In the genomic region with DNA sequence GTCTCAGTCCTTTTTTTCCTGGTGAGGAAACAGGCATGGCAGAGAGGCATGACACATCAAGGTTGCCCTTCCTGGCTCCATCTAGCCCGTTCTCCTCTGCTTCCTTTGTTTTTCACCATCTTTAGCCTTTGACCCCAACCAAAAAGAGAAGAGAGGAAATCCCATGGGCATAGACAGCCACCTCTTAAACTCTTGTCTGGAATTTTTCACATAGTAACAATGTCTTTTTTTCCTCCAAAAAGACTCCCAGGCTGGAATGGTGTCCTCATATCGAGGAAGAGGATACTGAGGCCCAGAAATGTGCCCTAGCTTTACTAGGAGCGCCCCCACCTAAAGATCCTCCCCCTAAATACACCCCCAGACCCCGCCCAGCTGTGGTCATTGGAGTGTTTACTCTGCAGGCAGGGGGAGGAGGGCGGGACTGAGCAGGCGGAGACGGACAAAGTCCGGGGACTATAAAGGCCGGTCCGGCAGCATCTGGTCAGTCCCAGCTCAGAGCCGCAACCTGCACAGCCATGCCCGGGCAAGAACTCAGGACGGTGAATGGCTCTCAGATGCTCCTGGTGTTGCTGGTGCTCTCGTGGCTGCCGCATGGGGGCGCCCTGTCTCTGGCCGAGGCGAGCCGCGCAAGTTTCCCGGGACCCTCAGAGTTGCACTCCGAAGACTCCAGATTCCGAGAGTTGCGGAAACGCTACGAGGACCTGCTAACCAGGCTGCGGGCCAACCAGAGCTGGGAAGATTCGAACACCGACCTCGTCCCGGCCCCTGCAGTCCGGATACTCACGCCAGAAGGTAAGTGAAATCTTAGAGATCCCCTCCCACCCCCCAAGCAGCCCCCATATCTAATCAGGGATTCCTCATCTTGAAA, we compare ENCODE assay signal across 1 cellular context.
A peak's percentile ranks its signal among the peaks of the same experiment; 100 is the strongest.
TF ChIP-seq lines count a peak whose summit lies in the region.

A gene with protein sequence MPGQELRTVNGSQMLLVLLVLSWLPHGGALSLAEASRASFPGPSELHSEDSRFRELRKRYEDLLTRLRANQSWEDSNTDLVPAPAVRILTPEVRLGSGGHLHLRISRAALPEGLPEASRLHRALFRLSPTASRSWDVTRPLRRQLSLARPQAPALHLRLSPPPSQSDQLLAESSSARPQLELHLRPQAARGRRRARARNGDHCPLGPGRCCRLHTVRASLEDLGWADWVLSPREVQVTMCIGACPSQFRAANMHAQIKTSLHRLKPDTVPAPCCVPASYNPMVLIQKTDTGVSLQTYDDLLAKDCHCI (plus strand): TSS at position 484 of the 868 bp plus-strand sequence. CDS start 32 bp downstream, at position 516.

TF ChIP-seq in A549, 52 proteins besides CTCF, POLR2A, EP300 and RAD21 (continued from another document):
- TF ChIP-seq, protein P1, sequence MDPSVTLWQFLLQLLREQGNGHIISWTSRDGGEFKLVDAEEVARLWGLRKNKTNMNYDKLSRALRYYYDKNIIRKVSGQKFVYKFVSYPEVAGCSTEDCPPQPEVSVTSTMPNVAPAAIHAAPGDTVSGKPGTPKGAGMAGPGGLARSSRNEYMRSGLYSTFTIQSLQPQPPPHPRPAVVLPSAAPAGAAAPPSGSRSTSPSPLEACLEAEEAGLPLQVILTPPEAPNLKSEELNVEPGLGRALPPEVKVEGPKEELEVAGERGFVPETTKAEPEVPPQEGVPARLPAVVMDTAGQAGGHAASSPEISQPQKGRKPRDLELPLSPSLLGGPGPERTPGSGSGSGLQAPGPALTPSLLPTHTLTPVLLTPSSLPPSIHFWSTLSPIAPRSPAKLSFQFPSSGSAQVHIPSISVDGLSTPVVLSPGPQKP (IDR thresholded peaks at IDR 0.05; ENCODE audit: low read depth, low read length): no peak
- TF ChIP-seq PHF8 (IDR thresholded peaks at IDR 0.05; ENCODE audit: borderline replicate concordance, low read depth): peak; percentile 44; the same call in 1 of the 2 replicates
- TF ChIP-seq, protein P2, sequence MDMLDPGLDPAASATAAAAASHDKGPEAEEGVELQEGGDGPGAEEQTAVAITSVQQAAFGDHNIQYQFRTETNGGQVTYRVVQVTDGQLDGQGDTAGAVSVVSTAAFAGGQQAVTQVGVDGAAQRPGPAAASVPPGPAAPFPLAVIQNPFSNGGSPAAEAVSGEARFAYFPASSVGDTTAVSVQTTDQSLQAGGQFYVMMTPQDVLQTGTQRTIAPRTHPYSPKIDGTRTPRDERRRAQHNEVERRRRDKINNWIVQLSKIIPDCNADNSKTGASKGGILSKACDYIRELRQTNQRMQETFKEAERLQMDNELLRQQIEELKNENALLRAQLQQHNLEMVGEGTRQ (IDR thresholded peaks at IDR 0.05): no peak
- no peak for TF ChIP-seq FOXS1 (CRISPR knock-in tag; IDR thresholded peaks at IDR 0.05)
- no peak for TF ChIP-seq ZSCAN20 (CRISPR knock-in tag; IDR thresholded peaks at IDR 0.05)
- TF ChIP-seq JUNB (IDR thresholded peaks at IDR 0.05): no peak
